2 cellular contexts compared by ENCODE assay signal in the genomic region with DNA sequence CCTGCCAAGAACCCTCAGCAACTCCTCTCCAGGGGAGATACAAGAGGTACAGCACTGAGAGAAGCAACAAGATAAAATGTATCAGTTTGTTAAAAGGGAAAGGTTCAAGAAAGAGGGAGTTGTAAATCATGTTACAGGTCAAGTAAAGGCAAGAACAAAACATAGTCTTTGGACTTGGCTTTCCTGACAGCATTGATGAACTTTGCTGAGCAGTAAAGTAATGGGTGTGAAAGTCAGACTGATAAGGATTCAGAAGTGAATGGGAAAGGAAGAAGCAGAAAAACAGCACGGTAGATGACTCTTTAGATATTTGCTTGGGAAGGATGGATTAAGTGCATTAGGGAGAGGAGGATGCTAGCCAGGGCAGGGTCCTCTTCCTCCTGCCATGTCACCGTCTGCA.
TF ChIP-seq lines count a peak whose summit lies in the region.

No MANE protein-coding gene starts in this region.

TF ChIP-seq in WTC11, 78 proteins besides CTCF, POLR2A, EP300 and RAD21:
- TF ChIP-seq, protein P1, sequence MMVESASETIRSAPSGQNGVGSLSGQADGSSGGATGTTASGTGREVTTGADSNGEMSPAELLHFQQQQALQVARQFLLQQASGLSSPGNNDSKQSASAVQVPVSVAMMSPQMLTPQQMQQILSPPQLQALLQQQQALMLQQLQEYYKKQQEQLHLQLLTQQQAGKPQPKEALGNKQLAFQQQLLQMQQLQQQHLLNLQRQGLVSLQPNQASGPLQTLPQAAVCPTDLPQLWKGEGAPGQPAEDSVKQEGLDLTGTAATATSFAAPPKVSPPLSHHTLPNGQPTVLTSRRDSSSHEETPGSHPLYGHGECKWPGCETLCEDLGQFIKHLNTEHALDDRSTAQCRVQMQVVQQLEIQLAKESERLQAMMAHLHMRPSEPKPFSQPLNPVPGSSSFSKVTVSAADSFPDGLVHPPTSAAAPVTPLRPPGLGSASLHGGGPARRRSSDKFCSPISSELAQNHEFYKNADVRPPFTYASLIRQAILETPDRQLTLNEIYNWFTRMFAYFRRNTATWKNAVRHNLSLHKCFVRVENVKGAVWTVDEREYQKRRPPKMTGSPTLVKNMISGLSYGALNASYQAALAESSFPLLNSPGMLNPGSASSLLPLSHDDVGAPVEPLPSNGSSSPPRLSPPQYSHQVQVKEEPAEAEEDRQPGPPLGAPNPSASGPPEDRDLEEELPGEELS (CRISPR knock-in tag; IDR thresholded peaks at IDR 0.05) = no peak
- TF ChIP-seq, protein P2, sequence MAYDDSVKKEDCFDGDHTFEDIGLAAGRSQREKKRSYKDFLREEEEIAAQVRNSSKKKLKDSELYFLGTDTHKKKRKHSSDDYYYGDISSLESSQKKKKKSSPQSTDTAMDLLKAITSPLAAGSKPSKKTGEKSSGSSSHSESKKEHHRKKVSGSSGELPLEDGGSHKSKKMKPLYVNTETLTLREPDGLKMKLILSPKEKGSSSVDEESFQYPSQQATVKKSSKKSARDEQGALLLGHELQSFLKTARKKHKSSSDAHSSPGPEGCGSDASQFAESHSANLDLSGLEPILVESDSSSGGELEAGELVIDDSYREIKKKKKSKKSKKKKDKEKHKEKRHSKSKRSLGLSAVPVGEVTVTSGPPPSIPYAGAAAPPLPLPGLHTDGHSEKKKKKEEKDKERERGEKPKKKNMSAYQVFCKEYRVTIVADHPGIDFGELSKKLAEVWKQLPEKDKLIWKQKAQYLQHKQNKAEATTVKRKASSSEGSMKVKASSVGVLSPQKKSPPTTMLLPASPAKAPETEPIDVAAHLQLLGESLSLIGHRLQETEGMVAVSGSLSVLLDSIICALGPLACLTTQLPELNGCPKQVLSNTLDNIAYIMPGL (CRISPR knock-in tag; IDR thresholded peaks at IDR 0.05) = no peak
- no peak for TF ChIP-seq RORB (CRISPR knock-in tag; IDR thresholded peaks at IDR 0.05)
- no peak for TF ChIP-seq HMGA2 (CRISPR knock-in tag; IDR thresholded peaks at IDR 0.05)
- TF ChIP-seq, protein P3, sequence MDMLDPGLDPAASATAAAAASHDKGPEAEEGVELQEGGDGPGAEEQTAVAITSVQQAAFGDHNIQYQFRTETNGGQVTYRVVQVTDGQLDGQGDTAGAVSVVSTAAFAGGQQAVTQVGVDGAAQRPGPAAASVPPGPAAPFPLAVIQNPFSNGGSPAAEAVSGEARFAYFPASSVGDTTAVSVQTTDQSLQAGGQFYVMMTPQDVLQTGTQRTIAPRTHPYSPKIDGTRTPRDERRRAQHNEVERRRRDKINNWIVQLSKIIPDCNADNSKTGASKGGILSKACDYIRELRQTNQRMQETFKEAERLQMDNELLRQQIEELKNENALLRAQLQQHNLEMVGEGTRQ (CRISPR knock-in tag; IDR thresholded peaks at IDR 0.05) = no peak
- TF ChIP-seq, protein P4, sequence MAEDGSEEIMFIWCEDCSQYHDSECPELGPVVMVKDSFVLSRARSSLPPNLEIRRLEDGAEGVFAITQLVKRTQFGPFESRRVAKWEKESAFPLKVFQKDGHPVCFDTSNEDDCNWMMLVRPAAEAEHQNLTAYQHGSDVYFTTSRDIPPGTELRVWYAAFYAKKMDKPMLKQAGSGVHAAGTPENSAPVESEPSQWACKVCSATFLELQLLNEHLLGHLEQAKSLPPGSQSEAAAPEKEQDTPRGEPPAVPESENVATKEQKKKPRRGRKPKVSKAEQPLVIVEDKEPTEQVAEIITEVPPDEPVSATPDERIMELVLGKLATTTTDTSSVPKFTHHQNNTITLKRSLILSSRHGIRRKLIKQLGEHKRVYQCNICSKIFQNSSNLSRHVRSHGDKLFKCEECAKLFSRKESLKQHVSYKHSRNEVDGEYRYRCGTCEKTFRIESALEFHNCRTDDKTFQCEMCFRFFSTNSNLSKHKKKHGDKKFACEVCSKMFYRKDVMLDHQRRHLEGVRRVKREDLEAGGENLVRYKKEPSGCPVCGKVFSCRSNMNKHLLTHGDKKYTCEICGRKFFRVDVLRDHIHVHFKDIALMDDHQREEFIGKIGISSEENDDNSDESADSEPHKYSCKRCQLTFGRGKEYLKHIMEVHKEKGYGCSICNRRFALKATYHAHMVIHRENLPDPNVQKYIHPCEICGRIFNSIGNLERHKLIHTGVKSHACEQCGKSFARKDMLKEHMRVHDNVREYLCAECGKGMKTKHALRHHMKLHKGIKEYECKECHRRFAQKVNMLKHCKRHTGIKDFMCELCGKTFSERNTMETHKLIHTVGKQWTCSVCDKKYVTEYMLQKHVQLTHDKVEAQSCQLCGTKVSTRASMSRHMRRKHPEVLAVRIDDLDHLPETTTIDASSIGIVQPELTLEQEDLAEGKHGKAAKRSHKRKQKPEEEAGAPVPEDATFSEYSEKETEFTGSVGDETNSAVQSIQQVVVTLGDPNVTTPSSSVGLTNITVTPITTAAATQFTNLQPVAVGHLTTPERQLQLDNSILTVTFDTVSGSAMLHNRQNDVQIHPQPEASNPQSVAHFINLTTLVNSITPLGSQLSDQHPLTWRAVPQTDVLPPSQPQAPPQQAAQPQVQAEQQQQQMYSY (CRISPR knock-in tag; IDR thresholded peaks at IDR 0.05) = no peak
- TF ChIP-seq NFATC4 (CRISPR knock-in tag; IDR thresholded peaks at IDR 0.05) = no peak
- TF ChIP-seq, protein P5, sequence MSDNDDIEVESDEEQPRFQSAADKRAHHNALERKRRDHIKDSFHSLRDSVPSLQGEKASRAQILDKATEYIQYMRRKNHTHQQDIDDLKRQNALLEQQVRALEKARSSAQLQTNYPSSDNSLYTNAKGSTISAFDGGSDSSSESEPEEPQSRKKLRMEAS (CRISPR knock-in tag; IDR thresholded peaks at IDR 0.05) = no peak
- TF ChIP-seq, protein P6, sequence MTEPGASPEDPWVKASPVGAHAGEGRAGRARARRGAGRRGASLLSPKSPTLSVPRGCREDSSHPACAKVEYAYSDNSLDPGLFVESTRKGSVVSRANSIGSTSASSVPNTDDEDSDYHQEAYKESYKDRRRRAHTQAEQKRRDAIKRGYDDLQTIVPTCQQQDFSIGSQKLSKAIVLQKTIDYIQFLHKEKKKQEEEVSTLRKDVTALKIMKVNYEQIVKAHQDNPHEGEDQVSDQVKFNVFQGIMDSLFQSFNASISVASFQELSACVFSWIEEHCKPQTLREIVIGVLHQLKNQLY (CRISPR knock-in tag; IDR thresholded peaks at IDR 0.05) = no peak
- TF ChIP-seq NR3C1 (CRISPR knock-in tag; conservative IDR thresholded peaks at IDR 0.05; ENCODE audit: low read depth) = no peak
- no peak for TF ChIP-seq ZBTB21 (CRISPR knock-in tag; IDR thresholded peaks at IDR 0.05; ENCODE audit: borderline replicate concordance)
- TF ChIP-seq, protein P7, sequence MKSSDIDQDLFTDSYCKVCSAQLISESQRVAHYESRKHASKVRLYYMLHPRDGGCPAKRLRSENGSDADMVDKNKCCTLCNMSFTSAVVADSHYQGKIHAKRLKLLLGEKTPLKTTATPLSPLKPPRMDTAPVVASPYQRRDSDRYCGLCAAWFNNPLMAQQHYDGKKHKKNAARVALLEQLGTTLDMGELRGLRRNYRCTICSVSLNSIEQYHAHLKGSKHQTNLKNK (CRISPR knock-in tag; IDR thresholded peaks at IDR 0.05) = no peak

TF ChIP-seq in endothelial cell of umbilical vein, 7 proteins besides CTCF, POLR2A, EP300 and RAD21 (continued from another document):
- TF ChIP-seq FOS (IDR thresholded peaks at IDR 0.05; ENCODE audit: borderline replicate concordance, insufficient read depth, low read length) (no peak), JUN (IDR thresholded peaks at IDR 0.05; ENCODE audit: borderline replicate concordance, insufficient read depth, insufficient read length, low read depth) (no peak), MYC (IDR thresholded peaks at IDR 0.05; ENCODE audit: low read depth, low read length) (no peak), EZH2 (IDR thresholded peaks at IDR 0.05; ENCODE audit: borderline replicate concordance, low read depth, low read length, severe bottlenecking) (no peak)
